Comparison of ENCODE assay signal across 26 cellular contexts in genomic region chr6:63491104-63491503, GRCh38.
"Had no signal": no experiment of that assay in that cellular context is flagged by ENCODE, and none has a peak within 500 bp of the region (broad histone marks: within the 10 kb centered on the region; RNA-seq: fewer than 3 reads in every experiment).

No MANE protein-coding gene starts in this region.

- H3K4me3 Mint-ChIP-seq: memory B cell; naive thymus-derived CD4-positive, alpha-beta T cell; natural killer cell treated with Interleukin-12 subunit alpha and Interleukin-12 subunit beta and Interleukin-15 and Interleukin-18, amount 100 ng/mL, for 72 hours; stimulated activated effector memory CD8-positive, alpha-beta T cell treated with anti-CD3 and anti-CD28 coated beads, Interleukin-12 subunit alpha, Interleukin-12 subunit beta, amount 100 ng/mL, for 72 hours; stimulated activated naive CD8-positive, alpha-beta T cell treated with anti-CD3 and anti-CD28 coated beads, Interleukin-15, Interleukin-2, amounts not matched to agents 100 ng/mL and 50 ng/mL, for 24 hours had no signal

- H3K36me3 ChIP-seq: left ventricle myocardium inferior, ovary, sigmoid colon, spleen, suprapubic skin, thoracic aorta, tibial artery, upper lobe of right lung had no signal

- ATAC-seq: left cardiac atrium; mucosa of descending colon; naive thymus-derived CD4-positive, alpha-beta T cell; natural killer cell treated with Interleukin-12 subunit alpha and Interleukin-12 subunit beta and Interleukin-15 and Interleukin-18, amount 100 ng/mL, for 72 hours; right cardiac atrium; stimulated activated effector memory CD8-positive, alpha-beta T cell treated with anti-CD3 and anti-CD28 coated beads, Interleukin-12 subunit alpha, Interleukin-12 subunit beta, amount 100 ng/mL, for 72 hours; upper lobe of right lung had no signal

- H3K4me1 ChIP-seq: left ventricle myocardium inferior, spleen, suprapubic skin, tibial artery, upper lobe of right lung had no signal

- H3K9me3 Mint-ChIP-seq: memory B cell; naive thymus-derived CD4-positive, alpha-beta T cell; natural killer cell treated with Interleukin-12 subunit alpha and Interleukin-12 subunit beta and Interleukin-15 and Interleukin-18, amount 100 ng/mL, for 72 hours; stimulated activated effector memory CD8-positive, alpha-beta T cell treated with anti-CD3 and anti-CD28 coated beads, Interleukin-12 subunit alpha, Interleukin-12 subunit beta, amount 100 ng/mL, for 72 hours; stimulated activated naive CD8-positive, alpha-beta T cell treated with anti-CD3 and anti-CD28 coated beads, Interleukin-15, Interleukin-2, amounts not matched to agents 100 ng/mL and 50 ng/mL, for 24 hours had no signal

- H3K9me3 ChIP-seq: left ventricle myocardium inferior, mucosa of descending colon, ovary, sigmoid colon, spleen, suprapubic skin, thoracic aorta, tibial artery, upper lobe of right lung had no signal

- H3K27me3 Mint-ChIP-seq: memory B cell, progenitor cell of endocrine pancreas had no signal

- H3K27ac ChIP-seq: hepatocyte, left ventricle myocardium inferior, ovary, sigmoid colon, spleen, suprapubic skin, thoracic aorta, tibial artery, upper lobe of right lung had no signal

- H2AFZ ChIP-seq: hepatocyte had no signal

- H3K4me2 ChIP-seq: hepatocyte had no signal

- H3K79me2 ChIP-seq: hepatocyte had no signal

- H3K27ac Mint-ChIP-seq: memory B cell; naive thymus-derived CD4-positive, alpha-beta T cell; natural killer cell treated with Interleukin-12 subunit alpha and Interleukin-12 subunit beta and Interleukin-15 and Interleukin-18, amount 100 ng/mL, for 72 hours; progenitor cell of endocrine pancreas; stimulated activated effector memory CD8-positive, alpha-beta T cell treated with anti-CD3 and anti-CD28 coated beads, Interleukin-12 subunit alpha, Interleukin-12 subunit beta, amount 100 ng/mL, for 72 hours; stimulated activated naive CD8-positive, alpha-beta T cell treated with anti-CD3 and anti-CD28 coated beads, Interleukin-15, Interleukin-2, amounts not matched to agents 100 ng/mL and 50 ng/mL, for 24 hours had no signal

- H3K4me3 ChIP-seq: hepatocyte, left ventricle myocardium inferior, lung, mucosa of descending colon, ovary, sigmoid colon, spleen, suprapubic skin, thoracic aorta, tibial artery, upper lobe of right lung had no signal

- H3K27me3 ChIP-seq: hepatocyte, ovary, sigmoid colon, suprapubic skin, tibial artery, upper lobe of right lung had no signal

- DNase-seq: islet precursor cell; left cardiac atrium; left ventricle myocardium inferior; midbrain; mucosa of descending colon; naive thymus-derived CD4-positive, alpha-beta T cell; ovary; retina; right cardiac atrium; sigmoid colon; small intestine; spleen; stimulated activated CD4-positive, alpha-beta T cell treated with anti-CD3 and anti-CD28 coated beads, Interleukin-4, amount 100 ng/mL, for 24 hours; stimulated activated naive CD4-positive, alpha-beta T cell; tibial artery; trophoblast cell; upper lobe of right lung had no signal

- H3K36me3 Mint-ChIP-seq: memory B cell; naive thymus-derived CD4-positive, alpha-beta T cell; natural killer cell treated with Interleukin-12 subunit alpha and Interleukin-12 subunit beta and Interleukin-15 and Interleukin-18, amount 100 ng/mL, for 72 hours; stimulated activated effector memory CD8-positive, alpha-beta T cell treated with anti-CD3 and anti-CD28 coated beads, Interleukin-12 subunit alpha, Interleukin-12 subunit beta, amount 100 ng/mL, for 72 hours had no signal

- H3K4me1 Mint-ChIP-seq: memory B cell; naive thymus-derived CD4-positive, alpha-beta T cell; stimulated activated effector memory CD8-positive, alpha-beta T cell treated with anti-CD3 and anti-CD28 coated beads, Interleukin-12 subunit alpha, Interleukin-12 subunit beta, amount 100 ng/mL, for 72 hours had no signal
